13 cellular contexts compared by ENCODE assay signal in genomic region chr15:96264801-96265515, GRCh38.
DNase-seq lines count a peak whose midpoint lies in the region; ATAC-seq, FAIRE-seq and TF ChIP-seq lines count a peak whose summit lies in the region.
"Had no signal": no experiment of that assay in that cellular context is flagged by ENCODE, and none has a peak within 500 bp of the region (broad histone marks: within the 10 kb centered on the region; RNA-seq: fewer than 3 reads in every experiment).

No MANE protein-coding gene starts in this region.

- 0 out of 2 replicates have a peak, but pooled peaks cover 8% of the 10 kb centered on the region for H3K36me3 ChIP-seq in SJCRH30
- no peaks in the 10 kb centered on the region for H3K36me3 ChIP-seq in uterus

- H3K27me3 ChIP-seq in SJCRH30, result no peaks in the 10 kb centered on the region
- no peaks in the 10 kb centered on the region for H3K27me3 ChIP-seq in uterus

- no peak overlapping the region for H3K27ac Mint-ChIP-seq in stimulated activated naive CD8-positive, alpha-beta T cell treated with anti-CD3 and anti-CD28 coated beads, Interleukin-15, amount 100 ng/mL, for 72 hours
- H3K27ac Mint-ChIP-seq: activated CD4-positive, alpha-beta memory T cell treated with anti-CD3 and anti-CD28 coated beads, Interleukin-2, amount 10 ng/mL, durations not matched to agents 7 days and 5 days; activated naive CD8-positive, alpha-beta T cell had no signal

- H3K9me3 ChIP-seq in SJCRH30 (replicated peaks), result no peaks in the 10 kb centered on the region
- no peaks in the 10 kb centered on the region for H3K9me3 ChIP-seq in uterus
- H3K9me3 ChIP-seq: psoas muscle had no signal

- H3K27me3 Mint-ChIP-seq in stimulated activated naive CD8-positive, alpha-beta T cell treated with anti-CD3 and anti-CD28 coated beads, Interleukin-15, amount 100 ng/mL, for 72 hours, result no peaks in the 10 kb centered on the region
- H3K27me3 Mint-ChIP-seq: activated CD4-positive, alpha-beta memory T cell treated with anti-CD3 and anti-CD28 coated beads, Interleukin-2, amount 10 ng/mL, durations not matched to agents 7 days and 5 days had no signal

- no peak overlapping the region for H3K4me3 Mint-ChIP-seq in stimulated activated naive CD8-positive, alpha-beta T cell treated with anti-CD3 and anti-CD28 coated beads, Interleukin-15, amount 100 ng/mL, for 72 hours
- H3K4me3 Mint-ChIP-seq: activated CD4-positive, alpha-beta memory T cell treated with anti-CD3 and anti-CD28 coated beads, Interleukin-2, amount 10 ng/mL, durations not matched to agents 7 days and 5 days; activated naive CD8-positive, alpha-beta T cell had no signal

- no peak for TF ChIP-seq CTCF in uterus (IDR thresholded peaks at IDR 0.05)

- peak overlapping the region; percentile 65 for H3K27ac ChIP-seq in SJCRH30
- H3K27ac ChIP-seq in uterus, result no peak overlapping the region
- H3K27ac ChIP-seq: psoas muscle had no signal

- intact Hi-C loops in uterus (cut with DNase I; ENCODE audit: low total_unique reads), result no loop called here

- FAIRE-seq in H54 (lab: Jason Lieb, UNC), result peak; percentile 57

- H3K4me1 Mint-ChIP-seq in stimulated activated naive CD8-positive, alpha-beta T cell treated with anti-CD3 and anti-CD28 coated beads, Interleukin-15, amount 100 ng/mL, for 72 hours, result no peaks in the 10 kb centered on the region
- H3K4me1 Mint-ChIP-seq: activated CD4-positive, alpha-beta memory T cell treated with anti-CD3 and anti-CD28 coated beads, Interleukin-2, amount 10 ng/mL, durations not matched to agents 7 days and 5 days had no signal

- TF ChIP-seq POLR2A in H54 (IDR thresholded peaks at IDR 0.05; ENCODE audit: low read depth, low read length), result no peak
- no peak for TF ChIP-seq POLR2A in uterus (IDR thresholded peaks at IDR 0.05)

- peak; percentile 19 for DNase-seq in H54 (ENCODE audit: insufficient read length, low spot score)
- DNase-seq in SJCRH30, result peak; percentile 73 to 74
- peak; percentile 82 for DNase-seq in foreskin melanocyte
- DNase-seq in retina, result peak; percentile 52
- no peak for DNase-seq in NCI-H446 treated with DMSO at 0.1 percent for 48 hours (lab: John Stamatoyannopoulos, UW)
- no peak for DNase-seq in stimulated activated naive CD8-positive, alpha-beta T cell treated with anti-CD3 and anti-CD28 coated beads, Interleukin-15, amount 100 ng/mL, for 72 hours
- no peak for DNase-seq in DMS53 (lab: John Stamatoyannopoulos, UW)
- no peak for DNase-seq in uterus
- DNase-seq: activated CD4-positive, alpha-beta memory T cell treated with anti-CD3 and anti-CD28 coated beads, Interleukin-2, amount 10 ng/mL, durations not matched to agents 7 days and 5 days; COR-L47; NCI-H2171; psoas muscle had no signal

- H3K9me3 Mint-ChIP-seq in stimulated activated naive CD8-positive, alpha-beta T cell treated with anti-CD3 and anti-CD28 coated beads, Interleukin-15, amount 100 ng/mL, for 72 hours, result no peaks in the 10 kb centered on the region
- H3K9me3 Mint-ChIP-seq: activated CD4-positive, alpha-beta memory T cell treated with anti-CD3 and anti-CD28 coated beads, Interleukin-2, amount 10 ng/mL, durations not matched to agents 7 days and 5 days had no signal

- H3K4me3 ChIP-seq in SJCRH30, result no peak overlapping the region
- H3K4me3 ChIP-seq in uterus, result no peak overlapping the region
- H3K4me3 ChIP-seq: psoas muscle had no signal

- ATAC-seq in stimulated activated naive CD8-positive, alpha-beta T cell treated with anti-CD3 and anti-CD28 coated beads, Interleukin-15, amount 100 ng/mL, for 72 hours, result no peak

- peaks cover 36% of the 10 kb centered on the region for H3K4me1 ChIP-seq in SJCRH30
- peaks cover 0 to 4% of the 10 kb centered on the region in 2 donors for H3K4me1 ChIP-seq in uterus
- H3K4me1 ChIP-seq: psoas muscle had no signal

Comparison
In these comparisons a context has a peak if more than half of its experiments do, and no peak if none do; other contexts are left out.
1. DNase-seq: peak in H54 (single experiment), SJCRH30 (2 of 2), foreskin melanocyte (single experiment) and retina (single experiment); none in NCI-H446 treated with DMSO at 0.1 percent for 48 hours (single experiment), stimulated activated naive CD8-positive, alpha-beta T cell treated with anti-CD3 and anti-CD28 coated beads, Interleukin-15, amount 100 ng/mL, for 72 hours (0 of 2), DMS53 (single experiment) and uterus (0 of 2).